ENCODE assay signal across 19 cellular contexts in the genomic region with DNA sequence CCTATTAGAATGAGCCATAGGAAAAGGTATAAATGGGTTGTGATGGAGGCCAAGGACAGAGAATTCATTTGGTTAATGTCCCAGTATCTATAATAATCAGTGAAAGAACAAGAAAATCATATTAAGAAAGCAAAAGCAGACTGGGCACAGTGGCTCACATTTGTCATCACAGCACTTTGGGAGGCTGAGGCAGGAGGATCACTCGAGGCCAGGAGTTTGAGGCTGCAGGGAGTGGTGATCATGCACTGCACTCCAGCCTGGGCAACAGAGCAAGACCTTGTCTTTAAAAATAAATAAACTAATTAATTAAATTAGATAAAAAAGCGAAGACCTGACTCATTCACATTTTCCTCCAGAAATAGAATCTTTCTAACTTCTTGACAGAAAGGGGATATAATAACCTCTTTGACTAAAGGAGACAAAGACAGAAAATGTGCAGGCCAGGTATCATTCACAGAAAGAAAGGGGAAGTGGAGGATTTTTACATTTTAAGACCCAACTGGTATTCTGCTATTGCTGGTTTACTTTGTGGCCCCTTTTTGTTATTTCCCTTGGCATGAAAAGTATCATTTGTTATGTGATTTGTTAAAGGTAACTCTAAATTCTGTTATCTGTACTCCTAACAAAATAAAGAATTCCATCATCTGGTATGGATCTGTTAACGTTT. TPM values are rescaled to one million over a fixed set of nuclear protein-coding genes. Genes with fewer than 3 reads are reported as not detected.
DNase-seq lines count a peak whose midpoint lies in the region; ATAC-seq and TF ChIP-seq lines count a peak whose summit lies in the region.
"Had no signal": no experiment of that assay in that cellular context is flagged by ENCODE, and none has a peak within 500 bp of the region (broad histone marks: within the 10 kb centered on the region; RNA-seq: fewer than 3 reads in every experiment).

No MANE protein-coding gene starts in this region.

- CTCF ChIA-PET in T-cell (lab: Charles Lee), result interaction anchor here (0.6 to 1.6 kb wide), 2 partner anchors 21 to 70 kb away, joined by 3 to 4 read pairs; a partner anchor contains a TSS

- no peak for DNase-seq in activated T-cell treated with anti-CD3 and anti-CD28 coated beads, Interleukin-2, amount 50 U/mL, for 72 hours
- DNase-seq in activated T-cell treated with anti-CD3 and anti-CD28 coated beads, Interleukin-2, amount 50 U/mL, for 1 hour, result no peak
- DNase-seq in T-cell (no peak), immature natural killer cell (no peak), ecto neural progenitor cell (ENCODE audit: low spot score) (no peak), nephron progenitor cell (no peak), hypothalamus (lab: John Stamatoyannopoulos, UW) (no peak)
- no peak for DNase-seq in stimulated activated effector memory CD8-positive, alpha-beta T cell treated with anti-CD3 and anti-CD28 coated beads, Interleukin-12 subunit alpha, Interleukin-12 subunit beta, amount 100 ng/mL, for 72 hours (ENCODE audit: low spot score in 2 of 2)
- DNase-seq: activated CD4-positive, alpha-beta T cell treated with anti-CD3 and anti-CD28 coated beads, Interleukin-2, amount 50 U/mL, for 1 hour; activated naive CD4-positive, alpha-beta T cell treated with anti-CD3 and anti-CD28 coated beads, Interleukin-2, amount 50 U/mL, for 16 hours; DMS153; NCI-H187; NCI-H2227 treated with DMSO at 0.1 percent for 48 hours; NCI-H774; occipital lobe; SHP77; uterus had no signal

- H3K9me3 Mint-ChIP-seq in activated T-cell treated with anti-CD3 and anti-CD28 coated beads, Interleukin-2, amount 50 U/mL, for 72 hours, result no peaks in the 10 kb centered on the region
- H3K9me3 Mint-ChIP-seq in T-cell (no peaks in the 10 kb centered on the region), immature natural killer cell (no peaks in the 10 kb centered on the region), nephron progenitor cell (peaks cover 3% of the 10 kb centered on the region)
- H3K9me3 Mint-ChIP-seq in stimulated activated effector memory CD8-positive, alpha-beta T cell treated with anti-CD3 and anti-CD28 coated beads, Interleukin-12 subunit alpha, Interleukin-12 subunit beta, amount 100 ng/mL, for 72 hours, result no peaks in the 10 kb centered on the region

- POLR2A ChIA-PET in T-cell (lab: Charles Lee), result interaction anchor here in 1 of 2 donors (1.0 kb wide), 1 partner anchor 70 kb away, joined by 5 read pairs; a partner anchor contains a TSS

- H3K36me3 Mint-ChIP-seq in activated T-cell treated with anti-CD3 and anti-CD28 coated beads, Interleukin-2, amount 50 U/mL, for 72 hours (ENCODE audit: insufficient read depth in 2 of 2), result peaks cover 0 to 7% of the 10 kb centered on the region in 2 donors
- H3K36me3 Mint-ChIP-seq in T-cell, result peaks cover 10% of the 10 kb centered on the region
- H3K36me3 Mint-ChIP-seq in immature natural killer cell, result peaks cover 5 to 24% (median 8%) of the 10 kb centered on the region in 3 donors
- H3K36me3 Mint-ChIP-seq in stimulated activated effector memory CD8-positive, alpha-beta T cell treated with anti-CD3 and anti-CD28 coated beads, Interleukin-12 subunit alpha, Interleukin-12 subunit beta, amount 100 ng/mL, for 72 hours, result peaks cover 26% of the 10 kb centered on the region
- H3K36me3 Mint-ChIP-seq in nephron progenitor cell (ENCODE audit: low read depth), result peaks cover 33% of the 10 kb centered on the region

- H3K27me3 Mint-ChIP-seq in activated T-cell treated with anti-CD3 and anti-CD28 coated beads, Interleukin-2, amount 50 U/mL, for 72 hours (ENCODE audit: low read depth), result no peaks in the 10 kb centered on the region
- no peaks in the 10 kb centered on the region for H3K27me3 Mint-ChIP-seq in T-cell
- H3K27me3 Mint-ChIP-seq in immature natural killer cell (ENCODE audit: low read depth in 3 of 3), result peaks cover 0 to 5% (median under 1%) of the 10 kb centered on the region in 3 donors
- H3K27me3 Mint-ChIP-seq in nephron progenitor cell (ENCODE audit: low read depth, poor library complexity), result no peaks in the 10 kb centered on the region

- peak overlapping the region; percentile 79 for H3K27ac Mint-ChIP-seq in activated T-cell treated with anti-CD3 and anti-CD28 coated beads, Interleukin-2, amount 50 U/mL, for 72 hours
- H3K27ac Mint-ChIP-seq in T-cell, result peak overlapping the region; percentile 75 to 93
- peak overlapping the region; percentile 93 to 99 (median 94) for H3K27ac Mint-ChIP-seq in immature natural killer cell
- H3K27ac Mint-ChIP-seq in stimulated activated effector memory CD8-positive, alpha-beta T cell treated with anti-CD3 and anti-CD28 coated beads, Interleukin-12 subunit alpha, Interleukin-12 subunit beta, amount 100 ng/mL, for 72 hours, result peak overlapping the region; percentile 73
- no peak overlapping the region for H3K27ac Mint-ChIP-seq in nephron progenitor cell

- H3K4me1 Mint-ChIP-seq in activated T-cell treated with anti-CD3 and anti-CD28 coated beads, Interleukin-2, amount 50 U/mL, for 72 hours (ENCODE audit: low read depth), result peaks cover 30% of the 10 kb centered on the region
- H3K4me1 Mint-ChIP-seq in T-cell (peaks cover 49 to 59% (median 51%) of the 10 kb centered on the region in 3 donors), immature natural killer cell (peaks cover 82 to 89% of the 10 kb centered on the region in 2 donors), nephron progenitor cell (peaks cover 32% of the 10 kb centered on the region)
- peaks cover 50% of the 10 kb centered on the region for H3K4me1 Mint-ChIP-seq in stimulated activated effector memory CD8-positive, alpha-beta T cell treated with anti-CD3 and anti-CD28 coated beads, Interleukin-12 subunit alpha, Interleukin-12 subunit beta, amount 100 ng/mL, for 72 hours

- no peak for TF ChIP-seq CTCF in nephron progenitor cell (IDR thresholded peaks at IDR 0.05)

- H3K4me3 Mint-ChIP-seq in activated T-cell treated with anti-CD3 and anti-CD28 coated beads, Interleukin-2, amount 50 U/mL, for 72 hours, result no peak overlapping the region
- H3K4me3 Mint-ChIP-seq in T-cell (peak overlapping the region in 1 of 3 donors; percentile 62), immature natural killer cell (peak overlapping the region; percentile 47 to 88 (median 79)), nephron progenitor cell (no peak overlapping the region)
- no peak overlapping the region for H3K4me3 Mint-ChIP-seq in stimulated activated effector memory CD8-positive, alpha-beta T cell treated with anti-CD3 and anti-CD28 coated beads, Interleukin-12 subunit alpha, Interleukin-12 subunit beta, amount 100 ng/mL, for 72 hours

- no peak for ATAC-seq in activated T-cell treated with anti-CD3 and anti-CD28 coated beads, Interleukin-2, amount 50 U/mL, for 72 hours (replicated peaks in 1 of 2)
- no peak for ATAC-seq in T-cell (replicated peaks in 1 of 4)
- ATAC-seq in stimulated activated effector memory CD8-positive, alpha-beta T cell treated with anti-CD3 and anti-CD28 coated beads, Interleukin-12 subunit alpha, Interleukin-12 subunit beta, amount 100 ng/mL, for 72 hours, result no peak
- ATAC-seq: A549, left lobe of liver had no signal

RNA-seq across cellular contexts. Expression of a gene that starts 31.9 kb away (rescaled TPM):
- 10 to 100 TPM; 50.7 to 68.2 TPM for total RNA-seq in activated T-cell treated with anti-CD3 and anti-CD28 coated beads, Interleukin-2, amount 50 U/mL, for 72 hours
- total RNA-seq in T-cell, result 10 to 100 TPM; 38.2 to 45.6 (median 44.1) TPM
- polyA plus RNA-seq in immature natural killer cell, result 10 to 100 TPM; 35.2 to 52.1 (median 38.4) TPM

Comparison
In these comparisons a context has a peak if more than half of its experiments do, and no peak if none do; other contexts are left out.
1. H3K4me3 Mint-ChIP-seq: peak in immature natural killer cell (5 of 5); none in activated T-cell treated with anti-CD3 and anti-CD28 coated beads, Interleukin-2, amount 50 U/mL, for 72 hours (0 of 2), stimulated activated effector memory CD8-positive, alpha-beta T cell treated with anti-CD3 and anti-CD28 coated beads, Interleukin-12 subunit alpha, Interleukin-12 subunit beta, amount 100 ng/mL, for 72 hours (single experiment) and nephron progenitor cell (single experiment).